Comparison of ENCODE assay signal across 8 cellular contexts in genomic region chr12:53299454-53300180, GRCh38. TPM values are rescaled to one million over a fixed set of nuclear protein-coding genes. Genes with fewer than 3 reads are reported as not detected.
DNase-seq lines count a peak whose midpoint lies in the region; ATAC-seq and TF ChIP-seq lines count a peak whose summit lies in the region.

TSS of gene MYG1 (plus strand) at chr12:53299695. CDS start at chr12:53299738, 43 bp downstream.

- H3K36me3 ChIP-seq in HEK293 (ENCODE audit: control insufficient read depth in 2 of 2, insufficient read depth in 1 of 2, low read length in 2 of 2) (peaks cover 36 to 57% of the 10 kb centered on the region in 2 experiments), thoracic aorta (no peaks in the 10 kb centered on the region)

- H3K27me3 Mint-ChIP-seq in activated naive CD8-positive, alpha-beta T cell, result no peaks in the 10 kb centered on the region
- H3K27me3 Mint-ChIP-seq in osteocyte (ENCODE audit: unreplicated experiment), result no peaks in the 10 kb centered on the region

- H3K4me3 Mint-ChIP-seq in activated naive CD8-positive, alpha-beta T cell, result peak within 1 kb of the TSS; percentile 100
- H3K4me3 Mint-ChIP-seq in osteocyte (ENCODE audit: unreplicated experiment), result peak within 1 kb of the TSS; percentile 86

- peaks cover 17% of the 10 kb centered on the region for H3K36me3 Mint-ChIP-seq in activated naive CD8-positive, alpha-beta T cell
- H3K36me3 Mint-ChIP-seq in osteocyte (ENCODE audit: unreplicated experiment), result peaks cover 18% of the 10 kb centered on the region

- intact Hi-C loops in head of caudate nucleus (cut with DNase I), result no loop called here

- CTCF ChIA-PET in HEK293 (lab: Yijun Ruan, JAX), result interaction anchor here (0.6 to 2.7 kb wide), 4 partner anchors 22 to 209 kb away, joined by 3 to 31 read pairs (median 6); partner anchors contain the start of gene AAAS

- no peaks in the 10 kb centered on the region for H3K9me3 Mint-ChIP-seq in activated naive CD8-positive, alpha-beta T cell (ENCODE audit: low read depth)
- no peaks in the 10 kb centered on the region for H3K9me3 Mint-ChIP-seq in osteocyte (ENCODE audit: unreplicated experiment)

- H3K4me1 ChIP-seq in HEK293 (ENCODE audit: control insufficient read depth, insufficient read depth, low read length), result peaks cover 4% of the 10 kb centered on the region
- peaks cover 27 to 72% of the 10 kb centered on the region in 2 donors for H3K4me1 ChIP-seq in thoracic aorta (ENCODE audit: control insufficient read depth in 1 of 2, low read depth in 2 of 2)

- no peaks in the 10 kb centered on the region for H3K9me3 ChIP-seq in HEK293 (ENCODE audit: control insufficient read depth, insufficient read depth, low read depth, low read length)
- no peaks in the 10 kb centered on the region for H3K9me3 ChIP-seq in thoracic aorta

- peak; percentile 26 for ATAC-seq in thoracic aorta (ENCODE audit: insufficient number of reproducible peaks, low FRiP score, low read depth)

- peak; percentile 71 for DNase-seq in GM04504 (ENCODE audit: low read depth)
- peak; percentile 78 for DNase-seq in NCI-H1092 (lab: John Stamatoyannopoulos, UW)
- peak; percentile 6 for DNase-seq in SKM-1 (lab: John Stamatoyannopoulos, UW; ENCODE audit: unreplicated experiment)
- DNase-seq in head of caudate nucleus, result peak; percentile 87 to 97 (median 93)
- peak; percentile 94 for DNase-seq in osteocyte (ENCODE audit: extremely low spot score, unreplicated experiment)
- peak; percentile 58 for DNase-seq in thoracic aorta (ENCODE audit: low spot score)

- TF ChIP-seq CTCF in HEK293 (tag by site-specific recombination; IDR thresholded peaks at IDR 0.05), result peak; percentile 84
- TF ChIP-seq CTCF in osteocyte (IDR thresholded peaks at IDR 0.05), result peak; percentile 40
- TF ChIP-seq CTCF in thoracic aorta (IDR thresholded peaks at IDR 0.05), result peak; percentile 18

- peak within 1 kb of the TSS; percentile 96 for H3K27ac Mint-ChIP-seq in activated naive CD8-positive, alpha-beta T cell
- peak within 1 kb of the TSS; percentile 95 for H3K27ac Mint-ChIP-seq in osteocyte (ENCODE audit: unreplicated experiment)

- POLR2A ChIA-PET in HEK293 (lab: Yijun Ruan, JAX), result interaction anchor here (0.6 to 3.0 kb wide), 17 partner anchors 9 to 212 kb away, joined by 3 to 27 read pairs (median 4); partner anchors contain the start of genes AAAS, CSAD, ESPL1 and SP1

- H3K4me3 ChIP-seq in HEK293 (ENCODE audit: low read depth, low read length) (peak within 1 kb of the TSS; percentile 98), thoracic aorta (peak within 1 kb of the TSS; percentile 79)

- no peaks in the 10 kb centered on the region for H3K27me3 ChIP-seq in thoracic aorta (replicated peaks; ENCODE audit: insufficient read depth)

- peaks cover 74% of the 10 kb centered on the region for H3K4me1 Mint-ChIP-seq in activated naive CD8-positive, alpha-beta T cell (ENCODE audit: low read depth)
- peaks cover 77% of the 10 kb centered on the region for H3K4me1 Mint-ChIP-seq in osteocyte (ENCODE audit: unreplicated experiment)

- H3K27ac ChIP-seq in HEK293 (ENCODE audit: extremely low read depth, low read depth, low read length) (peak within 1 kb of the TSS; percentile 78; the same call in 1 of the 2 replicates), thoracic aorta (peak within 1 kb of the TSS; percentile 52 to 61)

TF ChIP-seq in HEK293, 187 proteins besides CTCF, POLR2A, EP300 and RAD21 (continues in another document):
- TF ChIP-seq ZNF24 (tag by site-specific recombination; IDR thresholded peaks at IDR 0.05) (peak; percentile 58; the same call in 1 of the 2 replicates), WT1 (tag by site-specific recombination; IDR thresholded peaks at IDR 0.05) (peak; percentile 80), HOXC10 (CRISPR knock-in tag; IDR thresholded peaks at IDR 0.05) (no peak), ZNF394 (tag by site-specific recombination; IDR thresholded peaks at IDR 0.05; ENCODE audit: borderline replicate concordance) (no peak), GLIS2 (tag by site-specific recombination; IDR thresholded peaks at IDR 0.05) (no peak; the same call in 1 of the 2 replicates), ZNF350 (tag by site-specific recombination; IDR thresholded peaks at IDR 0.05) (no peak), OVOL3 (tag by site-specific recombination; IDR thresholded peaks at IDR 0.05) (0 out of 2 replicates have a peak, but pooled peaks have one; percentile 25), ZNF174 (tag by site-specific recombination; IDR thresholded peaks at IDR 0.05) (no peak), ZNF791 (tag by site-specific recombination; IDR thresholded peaks at IDR 0.05) (no peak), ZNF501 (tag by site-specific recombination; IDR thresholded peaks at IDR 0.05) (peak; percentile 94), ZFHX2 (tag by site-specific recombination; conservative IDR thresholded peaks at IDR 0.05) (no peak), ZNF830 (tag by site-specific recombination; IDR thresholded peaks at IDR 0.05; ENCODE audit: low read depth) (no peak), ZNF473 (tag by site-specific recombination; IDR thresholded peaks at IDR 0.05) (no peak), ZNF76 (tag by site-specific recombination; IDR thresholded peaks at IDR 0.05; ENCODE audit: borderline replicate concordance, low read depth) (peak; percentile 93), KLF10 (tag by site-specific recombination; IDR thresholded peaks at IDR 0.05) (peak; percentile 44; the same call in 1 of the 2 replicates), ZNF785 (tag by site-specific recombination; IDR thresholded peaks at IDR 0.05) (0 out of 2 replicates have a peak, but pooled peaks have one; percentile 33), ZSCAN23 (tag by site-specific recombination; IDR thresholded peaks at IDR 0.05) (peak; percentile 94), ZNF707 (tag by site-specific recombination; IDR thresholded peaks at IDR 0.05) (peak; percentile 29; the same call in 1 of the 2 replicates), ZNF600 (tag by site-specific recombination; IDR thresholded peaks at IDR 0.05) (peak; percentile 85), KLF9 (tag by site-specific recombination; IDR thresholded peaks at IDR 0.05; ENCODE audit: low read depth) (peak; percentile 84), ZNF692 (tag by site-specific recombination; IDR thresholded peaks at IDR 0.05) (peak; percentile 99), ZXDB (tag by site-specific recombination; IDR thresholded peaks at IDR 0.05) (peak; percentile 95), ZNF404 (tag by site-specific recombination; IDR thresholded peaks at IDR 0.05) (no peak), YY1 (tag by site-specific recombination; IDR thresholded peaks at IDR 0.05) (peak; percentile 86)
- TF ChIP-seq, protein P1, sequence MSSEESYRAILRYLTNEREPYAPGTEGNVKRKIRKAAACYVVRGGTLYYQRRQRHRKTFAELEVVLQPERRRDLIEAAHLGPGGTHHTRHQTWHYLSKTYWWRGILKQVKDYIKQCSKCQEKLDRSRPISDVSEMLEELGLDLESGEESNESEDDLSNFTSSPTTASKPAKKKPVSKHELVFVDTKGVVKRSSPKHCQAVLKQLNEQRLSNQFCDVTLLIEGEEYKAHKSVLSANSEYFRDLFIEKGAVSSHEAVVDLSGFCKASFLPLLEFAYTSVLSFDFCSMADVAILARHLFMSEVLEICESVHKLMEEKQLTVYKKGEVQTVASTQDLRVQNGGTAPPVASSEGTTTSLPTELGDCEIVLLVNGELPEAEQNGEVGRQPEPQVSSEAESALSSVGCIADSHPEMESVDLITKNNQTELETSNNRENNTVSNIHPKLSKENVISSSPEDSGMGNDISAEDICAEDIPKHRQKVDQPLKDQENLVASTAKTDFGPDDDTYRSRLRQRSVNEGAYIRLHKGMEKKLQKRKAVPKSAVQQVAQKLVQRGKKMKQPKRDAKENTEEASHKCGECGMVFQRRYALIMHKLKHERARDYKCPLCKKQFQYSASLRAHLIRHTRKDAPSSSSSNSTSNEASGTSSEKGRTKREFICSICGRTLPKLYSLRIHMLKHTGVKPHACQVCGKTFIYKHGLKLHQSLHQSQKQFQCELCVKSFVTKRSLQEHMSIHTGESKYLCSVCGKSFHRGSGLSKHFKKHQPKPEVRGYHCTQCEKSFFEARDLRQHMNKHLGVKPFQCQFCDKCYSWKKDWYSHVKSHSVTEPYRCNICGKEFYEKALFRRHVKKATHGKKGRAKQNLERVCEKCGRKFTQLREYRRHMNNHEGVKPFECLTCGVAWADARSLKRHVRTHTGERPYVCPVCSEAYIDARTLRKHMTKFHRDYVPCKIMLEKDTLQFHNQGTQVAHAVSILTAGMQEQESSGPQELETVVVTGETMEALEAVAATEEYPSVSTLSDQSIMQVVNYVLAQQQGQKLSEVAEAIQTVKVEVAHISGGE (tag by site-specific recombination; conservative IDR thresholded peaks at IDR 0.05; ENCODE audit: low read depth), result peak; percentile 97
- TF ChIP-seq, protein P2, sequence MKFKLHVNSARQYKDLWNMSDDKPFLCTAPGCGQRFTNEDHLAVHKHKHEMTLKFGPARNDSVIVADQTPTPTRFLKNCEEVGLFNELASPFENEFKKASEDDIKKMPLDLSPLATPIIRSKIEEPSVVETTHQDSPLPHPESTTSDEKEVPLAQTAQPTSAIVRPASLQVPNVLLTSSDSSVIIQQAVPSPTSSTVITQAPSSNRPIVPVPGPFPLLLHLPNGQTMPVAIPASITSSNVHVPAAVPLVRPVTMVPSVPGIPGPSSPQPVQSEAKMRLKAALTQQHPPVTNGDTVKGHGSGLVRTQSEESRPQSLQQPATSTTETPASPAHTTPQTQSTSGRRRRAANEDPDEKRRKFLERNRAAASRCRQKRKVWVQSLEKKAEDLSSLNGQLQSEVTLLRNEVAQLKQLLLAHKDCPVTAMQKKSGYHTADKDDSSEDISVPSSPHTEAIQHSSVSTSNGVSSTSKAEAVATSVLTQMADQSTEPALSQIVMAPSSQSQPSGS (tag by site-specific recombination; IDR thresholded peaks at IDR 0.05; ENCODE audit: low read depth), result no peak

RNA-seq across cellular contexts. Expression of gene MYG1, which starts in this region (rescaled TPM):
- total RNA-seq in osteocyte (72.5 and 80.5 TPM in 2 replicates), thoracic aorta (10 to 100 TPM; 23.4 to 49.4 TPM)

Comparison
In these comparisons a context has a peak if more than half of its experiments do, and no peak if none do; other contexts are left out.
1. Peak in every context shown above with its lines: DNase-seq, ATAC-seq, H3K4me3 ChIP-seq and H3K27ac ChIP-seq.
2. DNase-seq: peak in every context shown above with its lines; median percentile 94 in osteocyte; 93 in head of caudate nucleus; 78 in NCI-H1092; 71 in GM04504; 58 in thoracic aorta; 6 in SKM-1.
3. CTCF ChIP-seq: peak in every context shown above with its lines; median percentile 84 in HEK293; 40 in osteocyte; 18 in thoracic aorta.